In the genomic region with DNA sequence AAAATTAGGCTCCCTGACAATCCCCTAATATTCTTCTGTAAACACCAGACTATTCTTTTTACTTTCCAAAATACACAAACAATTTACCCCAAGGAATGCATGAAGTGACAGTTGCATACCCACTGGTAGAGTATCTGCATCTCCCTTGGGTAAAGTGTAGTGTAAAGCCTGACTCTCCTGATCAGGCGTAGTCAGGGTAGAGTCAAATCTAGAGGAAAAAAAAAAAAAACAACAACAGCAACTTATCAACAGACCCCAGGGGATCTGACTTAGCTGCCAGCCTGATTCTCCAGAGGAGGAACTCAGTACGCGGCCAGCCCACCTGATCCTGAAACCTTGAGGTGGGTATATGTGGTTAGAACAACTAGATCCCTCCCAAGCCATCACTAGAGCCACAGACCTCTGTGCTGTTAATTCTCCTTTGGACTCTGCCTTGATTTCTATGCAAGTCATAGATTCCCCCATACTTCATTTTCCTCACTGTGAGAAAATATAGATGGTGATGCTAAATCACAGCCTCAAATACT, we compare ENCODE assay signal across 24 cellular contexts.
DNase-seq lines count a peak whose midpoint lies in the region; ATAC-seq, FAIRE-seq and TF ChIP-seq lines count a peak whose summit lies in the region.
"Had no signal": no experiment of that assay in that cellular context is flagged by ENCODE, and none has a peak within 500 bp of the region (broad histone marks: within the 10 kb centered on the region; RNA-seq: fewer than 3 reads in every experiment).

No MANE protein-coding gene starts in this region.

- intact Hi-C loops in activated B cell treated with CpG ODN at 0.5 μM for 24 hours (cut with micrococcal nuclease): loop anchor here (2.0 kb wide), 1 partner anchor 15 kb away; no protein-coding TSS in a partner anchor

- peaks cover 100% of the 10 kb centered on the region for H4K20me1 ChIP-seq in neural progenitor cell (ENCODE audit: low read depth)

- CTCF ChIA-PET in HEK293 (lab: Yijun Ruan, JAX): no interaction called here
- CTCF ChIA-PET in activated B cell treated with CpG ODN at 0.5 μM for 24 hours (lab: Charles Lee): interaction anchor here (0.8 kb wide), 1 partner anchor 18 kb away, joined by 3 read pairs; no protein-coding TSS in a partner anchor

- H3K4me3 ChIP-seq in HEK293 (ENCODE audit: low read depth, low read length) (no peak overlapping the region), neural progenitor cell (no peak overlapping the region)
- H3K4me3 ChIP-seq: A549, Peyer's patch, SJCRH30 had no signal

- ATAC-seq in activated B cell treated with CpG ODN at 0.5 μM for 24 hours (ENCODE audit: low read depth) (peak; percentile 37), GM18909 (IDR thresholded peaks at IDR 0.05; ENCODE audit: poor library complexity, unreplicated experiment) (no peak)
- ATAC-seq: A549, HepG2 had no signal

- FAIRE-seq in GM12892 (lab: Jason Lieb, UNC): peak; percentile 50
- FAIRE-seq: A549, H54, HepG2 had no signal

- TF ChIP-seq POLR2A in GM12892 (IDR thresholded peaks at IDR 0.05; ENCODE audit: low read depth, low read length): no peak

- H3K4me2 ChIP-seq in neural progenitor cell: peak overlapping the region; percentile 26
- H3K4me2 ChIP-seq: A549 had no signal

- no peak overlapping the region for H2AFZ ChIP-seq in neural progenitor cell (replicated peaks)

- DNase-seq in GM12892 (ENCODE audit: insufficient read length) (no peak), activated B cell treated with CpG ODN at 0.5 μM for 24 hours (no peak), neural progenitor cell (ENCODE audit: low spot score) (no peak), T-helper 1 cell (no peak), SW 1271 (lab: John Stamatoyannopoulos, UW) (no peak), HK-2 (ENCODE audit: unreplicated experiment) (no peak)
- DNase-seq: CD4-positive, CD25-positive, alpha-beta regulatory T cell; KG1; NCI-H1092; NCI-H1436; NCI-H187 treated with DMSO at 0.1 percent for 48 hours; NCI-H2107; NCI-H2227 treated with DMSO at 0.1 percent for 48 hours; NCI-H510A; NK-92 treated with Interleukin-12 subunit alpha and Interleukin-12 subunit beta, amount 100 ng/mL, for 24 hours; Peyer's patch; SJCRH30 had no signal

- POLR2A ChIA-PET in HEK293 (lab: Yijun Ruan, JAX) (no interaction called here), activated B cell treated with CpG ODN at 0.5 μM for 24 hours (lab: Charles Lee) (no interaction called here)

- H3K27ac ChIP-seq in HEK293 (ENCODE audit: extremely low read depth, low read depth, low read length): no peak overlapping the region
- H3K27ac ChIP-seq in neural progenitor cell: no peak overlapping the region
- H3K27ac ChIP-seq: A549, HL-60, Peyer's patch, SJCRH30 had no signal

- H3K4me1 ChIP-seq in HEK293 (ENCODE audit: control insufficient read depth, insufficient read depth, low read length): peaks cover 30% of the 10 kb centered on the region
- H3K4me1 ChIP-seq in neural progenitor cell: peaks cover 37% of the 10 kb centered on the region
- H3K4me1 ChIP-seq: Peyer's patch, SJCRH30 had no signal

- H3K4me3 Mint-ChIP-seq in activated B cell treated with CpG ODN at 0.5 μM for 24 hours (no peak overlapping the region), neural progenitor cell (no peak overlapping the region)
- H3K4me3 Mint-ChIP-seq: B cell; CD4-positive, CD25-positive, alpha-beta regulatory T cell had no signal

- peaks cover 100% of the 10 kb centered on the region for H3K79me2 ChIP-seq in neural progenitor cell (ENCODE audit: low read depth)

- peaks cover 2% of the 10 kb centered on the region for H3K9me3 Mint-ChIP-seq in activated B cell treated with CpG ODN at 0.5 μM for 24 hours
- H3K9me3 Mint-ChIP-seq in neural progenitor cell: peaks cover 18% of the 10 kb centered on the region

- H3K27ac Mint-ChIP-seq in activated B cell treated with CpG ODN at 0.5 μM for 24 hours (no peak overlapping the region), neural progenitor cell (no peak overlapping the region)
- H3K27ac Mint-ChIP-seq: B cell; CD4-positive, CD25-positive, alpha-beta regulatory T cell had no signal

- peaks cover 37% of the 10 kb centered on the region for H3K4me1 Mint-ChIP-seq in activated B cell treated with CpG ODN at 0.5 μM for 24 hours
- peaks cover 34% of the 10 kb centered on the region for H3K4me1 Mint-ChIP-seq in neural progenitor cell
- H3K4me1 Mint-ChIP-seq: CD4-positive, CD25-positive, alpha-beta regulatory T cell had no signal

- H3K9me3 ChIP-seq in HEK293 (ENCODE audit: control insufficient read depth, insufficient read depth, low read depth, low read length) (no peaks in the 10 kb centered on the region), neural progenitor cell (ENCODE audit: low read depth) (no peaks in the 10 kb centered on the region)
- H3K9me3 ChIP-seq: A549, Peyer's patch, SJCRH30 had no signal

- H3K27me3 ChIP-seq in neural progenitor cell: no peaks in the 10 kb centered on the region
- H3K27me3 ChIP-seq: Peyer's patch, SJCRH30 had no signal

- H3F3A ChIP-seq in neural progenitor cell (ENCODE audit: low read depth): peaks cover 22% of the 10 kb centered on the region

- H3K9ac ChIP-seq in neural progenitor cell: no peak overlapping the region

- H3K36me3 Mint-ChIP-seq in activated B cell treated with CpG ODN at 0.5 μM for 24 hours (ENCODE audit: low read depth) (peaks cover 2% of the 10 kb centered on the region), neural progenitor cell (peaks cover 81% of the 10 kb centered on the region)
- H3K36me3 Mint-ChIP-seq: CD4-positive, CD25-positive, alpha-beta regulatory T cell had no signal

- H3K27me3 Mint-ChIP-seq in activated B cell treated with CpG ODN at 0.5 μM for 24 hours: no peaks in the 10 kb centered on the region
- no peaks in the 10 kb centered on the region for H3K27me3 Mint-ChIP-seq in neural progenitor cell (ENCODE audit: insufficient read depth, low read depth)
- H3K27me3 Mint-ChIP-seq: B cell; CD4-positive, CD25-positive, alpha-beta regulatory T cell had no signal

- no peak for TF ChIP-seq CTCF in HEK293 (tag by site-specific recombination; IDR thresholded peaks at IDR 0.05)
- TF ChIP-seq CTCF in activated B cell treated with CpG ODN at 0.5 μM for 24 hours (IDR thresholded peaks at IDR 0.05): no peak
- no peak for TF ChIP-seq CTCF in neural progenitor cell (IDR thresholded peaks at IDR 0.05)

- no peaks in the 10 kb centered on the region for H3K36me3 ChIP-seq in HEK293 (ENCODE audit: control insufficient read depth in 2 of 2, insufficient read depth in 1 of 2, low read length in 2 of 2)
- peaks cover 3% of the 10 kb centered on the region for H3K36me3 ChIP-seq in neural progenitor cell
- H3K36me3 ChIP-seq: Peyer's patch had no signal

TF ChIP-seq in HEK293, 187 proteins besides CTCF, POLR2A, EP300 and RAD21:
- TF ChIP-seq, protein P1, sequence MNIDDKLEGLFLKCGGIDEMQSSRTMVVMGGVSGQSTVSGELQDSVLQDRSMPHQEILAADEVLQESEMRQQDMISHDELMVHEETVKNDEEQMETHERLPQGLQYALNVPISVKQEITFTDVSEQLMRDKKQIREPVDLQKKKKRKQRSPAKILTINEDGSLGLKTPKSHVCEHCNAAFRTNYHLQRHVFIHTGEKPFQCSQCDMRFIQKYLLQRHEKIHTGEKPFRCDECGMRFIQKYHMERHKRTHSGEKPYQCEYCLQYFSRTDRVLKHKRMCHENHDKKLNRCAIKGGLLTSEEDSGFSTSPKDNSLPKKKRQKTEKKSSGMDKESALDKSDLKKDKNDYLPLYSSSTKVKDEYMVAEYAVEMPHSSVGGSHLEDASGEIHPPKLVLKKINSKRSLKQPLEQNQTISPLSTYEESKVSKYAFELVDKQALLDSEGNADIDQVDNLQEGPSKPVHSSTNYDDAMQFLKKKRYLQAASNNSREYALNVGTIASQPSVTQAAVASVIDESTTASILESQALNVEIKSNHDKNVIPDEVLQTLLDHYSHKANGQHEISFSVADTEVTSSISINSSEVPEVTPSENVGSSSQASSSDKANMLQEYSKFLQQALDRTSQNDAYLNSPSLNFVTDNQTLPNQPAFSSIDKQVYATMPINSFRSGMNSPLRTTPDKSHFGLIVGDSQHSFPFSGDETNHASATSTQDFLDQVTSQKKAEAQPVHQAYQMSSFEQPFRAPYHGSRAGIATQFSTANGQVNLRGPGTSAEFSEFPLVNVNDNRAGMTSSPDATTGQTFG (tag by site-specific recombination; IDR thresholded peaks at IDR 0.05; ENCODE audit: borderline replicate concordance): no peak
- TF ChIP-seq ZNF600 (tag by site-specific recombination; IDR thresholded peaks at IDR 0.05): peak; percentile 47; the same call in 1 of the 2 replicates
- TF ChIP-seq, protein P2, sequence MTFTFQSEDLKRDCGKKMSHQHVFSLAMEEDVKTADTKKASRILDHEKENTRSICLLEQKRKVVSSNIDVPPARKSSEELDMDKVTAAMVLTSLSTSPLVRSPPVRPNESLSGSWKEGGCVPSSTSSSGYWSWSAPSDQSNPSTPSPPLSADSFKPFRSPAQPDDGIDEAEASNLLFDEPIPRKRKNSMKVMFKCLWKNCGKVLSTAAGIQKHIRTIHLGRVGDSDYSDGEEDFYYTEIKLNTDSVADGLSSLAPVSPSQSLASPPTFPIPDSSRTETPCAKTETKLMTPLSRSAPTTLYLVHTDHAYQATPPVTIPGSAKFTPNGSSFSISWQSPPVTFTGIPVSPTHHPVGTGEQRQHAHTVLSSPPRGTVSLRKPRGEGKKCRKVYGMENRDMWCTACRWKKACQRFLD (tag by site-specific recombination; IDR thresholded peaks at IDR 0.05): no peak
